14 cellular contexts compared by ENCODE assay signal in the genomic region with DNA sequence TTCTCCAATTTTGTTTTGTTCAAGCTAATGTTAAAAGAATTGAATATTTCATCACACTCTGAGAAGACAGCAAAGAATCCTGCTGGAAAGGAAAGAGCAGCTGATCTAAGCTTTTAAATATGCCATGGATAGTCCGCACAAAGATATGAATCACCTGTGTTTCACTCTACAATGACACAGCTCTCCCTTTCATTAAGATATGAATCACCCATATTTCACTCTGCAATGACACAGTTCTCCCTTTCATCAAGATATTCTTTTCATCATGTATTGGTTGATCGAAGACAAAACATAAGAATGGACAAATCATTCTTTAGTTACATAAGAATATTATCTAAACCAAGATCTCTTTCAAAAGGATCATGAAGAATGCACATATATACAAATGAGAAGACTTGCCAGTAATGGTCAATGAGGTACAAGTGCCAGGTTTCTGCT.
DNase-seq lines count a peak whose midpoint lies in the region; ATAC-seq lines count a peak whose summit lies in the region.
"Had no signal": no experiment of that assay in that cellular context is flagged by ENCODE, and none has a peak within 500 bp of the region (broad histone marks: within the 10 kb centered on the region; RNA-seq: fewer than 3 reads in every experiment).

No MANE protein-coding gene starts in this region.

- DNase-seq in AG20443 (ENCODE audit: low spot score): peak; percentile 65
- DNase-seq in HT1080 (ENCODE audit: low read depth): peak; percentile 94
- DNase-seq in astrocyte of the hippocampus (ENCODE audit: low read depth, low spot score): peak; percentile 73
- DNase-seq in kidney tubule cell (ENCODE audit: low spot score): peak; percentile 98
- DNase-seq: DMS153, islet precursor cell, MG63, NCI-H526 treated with DMSO at 0.1 percent for 48 hours, ovary, transverse colon had no signal

- no peak for ATAC-seq in HG02623 (IDR thresholded peaks at IDR 0.05; ENCODE audit: unreplicated experiment)
- ATAC-seq in HG02938 (IDR thresholded peaks at IDR 0.05; ENCODE audit: unreplicated experiment): no peak
- ATAC-seq in HG02642 (IDR thresholded peaks at IDR 0.05; ENCODE audit: poor library complexity, unreplicated experiment): no peak
- no peak for ATAC-seq in HG03159 (IDR thresholded peaks at IDR 0.05; ENCODE audit: unreplicated experiment)
